In genomic region chrX:15500497-15500966, GRCh38 we compare ENCODE assay signal across 24 cellular contexts. TPM values are rescaled to one million over a fixed set of nuclear protein-coding genes. Genes with fewer than 3 reads are reported as not detected.
DNase-seq lines count a peak whose midpoint lies in the region; ATAC-seq and TF ChIP-seq lines count a peak whose summit lies in the region.
"Had no signal": no experiment of that assay in that cellular context is flagged by ENCODE, and none has a peak within 500 bp of the region (broad histone marks: within the 10 kb centered on the region; RNA-seq: fewer than 3 reads in every experiment).

Gene BMX, plus strand, starts transcription at chrX:15500807. Its CDS starts 7,547 bp downstream, at chrX:15508354.

- H3K27me3 ChIP-seq in right lobe of liver (no peaks in the 10 kb centered on the region), spleen (replicated peaks in 1 of 7) (peaks cover 0 to 35% (median 0%) of the 10 kb centered on the region in 7 donors)
- H3K27me3 ChIP-seq: MG63, SJSA1 had no signal

- H3K4me3 ChIP-seq in fibroblast of the aortic adventitia (ENCODE audit: low read depth, low read length) (no peak within 1 kb of the TSS), right lobe of liver (no peak within 1 kb of the TSS), spleen (peak within 1 kb of the TSS in 1 of 8 donors; percentile 25)
- H3K4me3 ChIP-seq: adrenal gland, cardiac muscle cell, dorsolateral prefrontal cortex, MG63, PC-9, SJSA1 had no signal

- no peak for TF ChIP-seq CTCF in fibroblast of the aortic adventitia (IDR thresholded peaks at IDR 0.05; ENCODE audit: insufficient read depth, low read length)
- TF ChIP-seq CTCF in right lobe of liver (IDR thresholded peaks at IDR 0.05), result no peak
- TF ChIP-seq CTCF in spleen (IDR thresholded peaks at IDR 0.05 in 8 of 11, conservative IDR thresholded peaks at IDR 0.05 in 3 of 11), result no peak

- ATAC-seq in right lobe of liver (peak in 2 of 4 donors; percentile 17 to 49), HG03039 (IDR thresholded peaks at IDR 0.05; ENCODE audit: unreplicated experiment) (no peak)
- ATAC-seq: left colon, T-helper 17 cell had no signal

- H3K27ac ChIP-seq in right lobe of liver, result no peak within 1 kb of the TSS
- H3K27ac ChIP-seq in spleen, result peak within 1 kb of the TSS in 7 of 8 donors; percentile 2 to 76 (median 69)
- H3K27ac ChIP-seq: adrenal gland, cardiac muscle cell, dorsolateral prefrontal cortex, HL-60, PC-9, SJSA1 had no signal

- H3K36me3 ChIP-seq in right lobe of liver (no peaks in the 10 kb centered on the region), spleen (no peaks in the 10 kb centered on the region)
- H3K36me3 ChIP-seq: adrenal gland, cardiac muscle cell, MG63, SJSA1 had no signal

- peak; percentile 23 to 82 for DNase-seq in NOMO-1 (lab: John Stamatoyannopoulos, UW; ENCODE audit: unreplicated experiment in 2 of 2)
- peak; percentile 19 for DNase-seq in fibroblast of the aortic adventitia (ENCODE audit: low read depth)
- DNase-seq in right lobe of liver, result peak in 2 of 3 donors; percentile 27 to 52
- peak; percentile 80 for DNase-seq in spleen
- no peak for DNase-seq in retina
- no peak for DNase-seq in HT-29 (ENCODE audit: low spot score)
- DNase-seq: activated CD4-positive, alpha-beta T cell treated with anti-CD3 and anti-CD28 coated beads, Interleukin-2, amount 50 U/mL, for 48 hours; activated effector memory CD4-positive, alpha-beta T cell treated with anti-CD3 and anti-CD28 coated beads, Interleukin-2, amount 50 U/mL, for 16 hours; adrenal gland; CD4-positive, CD25-positive, alpha-beta regulatory T cell; DMS153; dorsolateral prefrontal cortex; erythroblast; left colon; MG63; NCI-H774; PC-9; T-helper 17 cell had no signal

- TF ChIP-seq POLR2A in right lobe of liver (IDR thresholded peaks at IDR 0.05) (no peak), spleen (IDR thresholded peaks at IDR 0.05) (no peak)

- H3K9me3 ChIP-seq in right lobe of liver (no peaks in the 10 kb centered on the region), spleen (no peaks in the 10 kb centered on the region)
- H3K9me3 ChIP-seq: adrenal gland, MG63, SJSA1 had no signal

- WGBS in right lobe of liver (ENCODE audit: insufficient coverage, low coverage, low lambda C conversion rate, missing lambda C conversion rate), result 60% methylated on average over 15 of the region's 18 CpGs
- 46 to 77% (median 62%) methylated on average over 8 to 18 of the region's 18 CpGs for WGBS in spleen, 5 donors

- H3K4me1 ChIP-seq in right lobe of liver (no peaks in the 10 kb centered on the region), spleen (no peaks in the 10 kb centered on the region)
- H3K4me1 ChIP-seq: adrenal gland, SJSA1 had no signal

- intact Hi-C loops in right lobe of liver (cut with DNase I) (no loop called here), spleen (cut with DNase I; ENCODE audit: low total_unique reads) (no loop called here)

RNA-seq across cellular contexts. Expression of gene BMX, which starts in this region (rescaled TPM):
- 0.18 and 0.90 TPM in 2 replicates for total RNA-seq in fibroblast of the aortic adventitia (ENCODE audit: low replicate concordance)
- 1 to 10 TPM in 1 of 6 experiments, under 1 TPM in 5; 0.33 to 1.7 (median 0.45) TPM for total RNA-seq in right lobe of liver
- total RNA-seq in spleen, result 1 to 10 TPM; 2.1 to 7.4 (median 3.4) TPM
- 1 to 10 TPM in 1 of 3 donors, under 1 TPM in 2; 0.67 to 2.0 (median 0.79) TPM for polyA plus RNA-seq in spleen
- total RNA-seq in HT-29 (2014; rRNA removed; shearing (Covaris generic)), result not detected in 2 replicates
- total RNA-seq: cardiac muscle cell; CD4-positive, CD25-positive, alpha-beta regulatory T cell; PC-9; SJSA1; T-helper 17 cell had no signal
- polyA plus RNA-seq: CD4-positive, CD25-positive, alpha-beta regulatory T cell; IgD-negative memory B cell; neural cell had no signal

Comparison
In these comparisons a context has a peak if more than half of its experiments do, and no peak if none do; other contexts are left out.
1. Peak in DNase-seq in fibroblast of the aortic adventitia; RNA of the gene not detected or under 1 TPM.
2. DNase-seq: peak in NOMO-1 (2 of 2), right lobe of liver (2 of 3) and spleen (single experiment); none in retina (single experiment) and HT-29 (single experiment).
3. H3K27ac ChIP-seq: peak in spleen (7 of 8); none in right lobe of liver (0 of 3).